In the genomic region with DNA sequence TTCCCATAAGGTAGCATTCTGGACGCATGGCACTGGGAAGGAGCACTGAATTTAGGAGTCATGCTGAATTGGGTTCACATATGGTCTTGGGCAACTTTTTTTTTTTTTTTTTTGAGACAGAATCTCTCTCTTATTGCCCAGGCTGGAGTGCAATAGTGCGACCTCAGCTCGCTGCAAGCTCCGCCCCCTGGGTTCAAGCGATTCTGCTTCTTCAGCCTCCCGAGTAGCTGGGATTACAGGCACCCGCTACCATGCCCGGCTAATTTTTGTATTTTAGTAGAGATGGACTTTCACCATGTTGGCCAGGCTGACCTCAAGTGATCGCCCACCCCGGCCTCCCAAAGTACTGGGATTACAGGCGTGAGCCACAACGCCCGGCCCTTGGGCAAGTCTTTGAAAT, we compare ENCODE assay signal across 15 cellular contexts. TPM values are rescaled to one million over a fixed set of nuclear protein-coding genes. Genes with fewer than 3 reads are reported as not detected.
DNase-seq lines count a peak whose midpoint lies in the region; ATAC-seq, FAIRE-seq and TF ChIP-seq lines count a peak whose summit lies in the region.
"Had no signal": no experiment of that assay in that cellular context is flagged by ENCODE, and none has a peak within 500 bp of the region (broad histone marks: within the 10 kb centered on the region; RNA-seq: fewer than 3 reads in every experiment).

No MANE protein-coding gene starts in this region.

- no peaks in the 10 kb centered on the region for H3K9me3 Mint-ChIP-seq in GM23338
- H3K9me3 Mint-ChIP-seq in natural killer cell treated with Interleukin-12 subunit alpha and Interleukin-12 subunit beta and Interleukin-15 and Interleukin-18, amount 100 ng/mL, for 72 hours = no peaks in the 10 kb centered on the region

- FAIRE-seq in endothelial cell of umbilical vein (lab: Jason Lieb, UNC) = no peak
- no peak for FAIRE-seq in GM19239 (lab: Jason Lieb, UNC)
- FAIRE-seq: colon, D721Med had no signal

- intact Hi-C loops in endothelial cell of umbilical vein (cut with micrococcal nuclease) = no loop called here
- intact Hi-C loops in spleen (cut with DNase I; ENCODE audit: low total_unique reads) = no loop called here

- H3K36me3 ChIP-seq in Karpas-422 (ENCODE audit: insufficient read depth, low read length) = no peaks in the 10 kb centered on the region
- no peaks in the 10 kb centered on the region for H3K36me3 ChIP-seq in endothelial cell of umbilical vein (ENCODE audit: control insufficient read depth in 2 of 2, extremely low read depth in 1 of 2, insufficient read depth in 2 of 2, low read length in 2 of 2)
- no peaks in the 10 kb centered on the region for H3K36me3 ChIP-seq in spleen
- no peaks in the 10 kb centered on the region for H3K36me3 ChIP-seq in GM23338 (ENCODE audit: insufficient read depth)
- H3K36me3 ChIP-seq: uterus had no signal

- peaks cover 6% of the 10 kb centered on the region for H3K36me3 Mint-ChIP-seq in GM23338 (ENCODE audit: low read depth)
- H3K36me3 Mint-ChIP-seq in natural killer cell treated with Interleukin-12 subunit alpha and Interleukin-12 subunit beta and Interleukin-15 and Interleukin-18, amount 100 ng/mL, for 72 hours = no peaks in the 10 kb centered on the region

- CTCF ChIA-PET in endothelial cell of umbilical vein (lab: Charles Lee) = interaction anchor here (0.6 to 2.0 kb wide), 9 partner anchors 11 to 469 kb away, joined by 3 to 13 read pairs (median 3); no protein-coding TSS in a partner anchor

- peaks cover 50% of the 10 kb centered on the region for H3K4me1 ChIP-seq in Karpas-422 (ENCODE audit: low read length)
- peaks cover 12% of the 10 kb centered on the region for H3K4me1 ChIP-seq in endothelial cell of umbilical vein (ENCODE audit: control insufficient read depth, extremely low read depth, insufficient read depth, low read length)
- peaks cover 45 to 96% (median 87%) of the 10 kb centered on the region in 6 donors for H3K4me1 ChIP-seq in spleen
- H3K4me1 ChIP-seq in GM23338 (ENCODE audit: insufficient read depth) = peaks cover 7% of the 10 kb centered on the region; the same call in 1 of the 2 replicates
- H3K4me1 ChIP-seq: uterus had no signal

- dilution Hi-C loops in endothelial cell of umbilical vein (cut with MboI; ENCODE audit: extremely low pct_ligation_motif_present, low sequenced_read_pairs) = no loop called here

- no peaks in the 10 kb centered on the region for H4K20me1 ChIP-seq in Karpas-422 (ENCODE audit: insufficient read depth, low read depth, low read length)
- H4K20me1 ChIP-seq in endothelial cell of umbilical vein (replicated peaks; ENCODE audit: control insufficient read depth, extremely low read depth, insufficient read depth, low read length) = no peaks in the 10 kb centered on the region
- H4K20me1 ChIP-seq in GM23338 (replicated peaks; ENCODE audit: insufficient read depth) = peaks cover 24% of the 10 kb centered on the region

- H3K9me1 ChIP-seq in endothelial cell of umbilical vein (replicated peaks; ENCODE audit: control insufficient read depth, extremely low read depth, insufficient read depth, low read length) = no peaks in the 10 kb centered on the region

- no TSS peak for BruUV-seq in endothelial cell of umbilical vein (replicated peaks; lab: Mats Ljungman, UMichigan)

- H3K27ac Mint-ChIP-seq in GM23338 = no peak overlapping the region
- H3K27ac Mint-ChIP-seq in natural killer cell treated with Interleukin-12 subunit alpha and Interleukin-12 subunit beta and Interleukin-15 and Interleukin-18, amount 100 ng/mL, for 72 hours = no peak overlapping the region

- H3K9ac ChIP-seq in Karpas-422 (ENCODE audit: low read length) = no peak overlapping the region
- H3K9ac ChIP-seq in endothelial cell of umbilical vein (replicated peaks; ENCODE audit: extremely low read depth, insufficient read depth, low read length) = peak overlapping the region; percentile 49

- H2AFZ ChIP-seq in Karpas-422 (ENCODE audit: low read length) (no peak overlapping the region), endothelial cell of umbilical vein (ENCODE audit: low read depth, low read length) (no peak overlapping the region), GM23338 (no peak overlapping the region)

- no peaks in the 10 kb centered on the region for H3F3A ChIP-seq in GM23338 (replicated peaks; ENCODE audit: low read depth)

- H3K4me2 ChIP-seq in Karpas-422 (ENCODE audit: low read depth, low read length, poor library complexity, severe bottlenecking) (peak overlapping the region; percentile 40), endothelial cell of umbilical vein (ENCODE audit: insufficient read depth, low read length) (peak overlapping the region; percentile 80), GM23338 (no peak overlapping the region)

- peaks cover 2% of the 10 kb centered on the region; the same call in 1 of the 3 replicates for H3K4me1 Mint-ChIP-seq in GM23338
- H3K4me1 Mint-ChIP-seq in natural killer cell treated with Interleukin-12 subunit alpha and Interleukin-12 subunit beta and Interleukin-15 and Interleukin-18, amount 100 ng/mL, for 72 hours (ENCODE audit: low read depth in 2 of 2) = peaks cover 40 to 45% of the 10 kb centered on the region in 2 donors

- H3K79me2 ChIP-seq in Karpas-422 (ENCODE audit: low read length) = peaks cover 95% of the 10 kb centered on the region
- H3K79me2 ChIP-seq in endothelial cell of umbilical vein (ENCODE audit: control insufficient read depth, insufficient read depth, low read length) = peaks cover 58% of the 10 kb centered on the region
- H3K79me2 ChIP-seq in GM23338 (replicated peaks; ENCODE audit: insufficient read depth) = peaks cover 97% of the 10 kb centered on the region

- H3K27me3 ChIP-seq in Karpas-422 (ENCODE audit: low read length) (no peaks in the 10 kb centered on the region), endothelial cell of umbilical vein (ENCODE audit: control insufficient read depth in 2 of 2, insufficient read depth in 2 of 2, low read length in 2 of 2) (no peaks in the 10 kb centered on the region), spleen (replicated peaks in 1 of 7) (no peaks in the 10 kb centered on the region), GM23338 (ENCODE audit: insufficient read depth) (no peaks in the 10 kb centered on the region)
- H3K27me3 ChIP-seq: uterus had no signal

- H3K4me3 ChIP-seq in Karpas-422 (ENCODE audit: low read length) = no peak overlapping the region
- no peak overlapping the region for H3K4me3 ChIP-seq in endothelial cell of umbilical vein (replicated peaks in 1 of 3; ENCODE audit: insufficient read depth in 1 of 3, low read depth in 1 of 3, low read length in 3 of 3)
- H3K4me3 ChIP-seq in spleen = peak overlapping the region in 1 of 8 donors; percentile 39
- H3K4me3 ChIP-seq in GM23338 = no peak overlapping the region
- H3K4me3 ChIP-seq: uterus had no signal

- H3K27me3 Mint-ChIP-seq in GM23338 (ENCODE audit: insufficient read depth, low read depth, poor library complexity) = no peaks in the 10 kb centered on the region
- no peaks in the 10 kb centered on the region for H3K27me3 Mint-ChIP-seq in natural killer cell treated with Interleukin-12 subunit alpha and Interleukin-12 subunit beta and Interleukin-15 and Interleukin-18, amount 100 ng/mL, for 72 hours

- POLR2A ChIA-PET in endothelial cell of umbilical vein (lab: Charles Lee) = interaction anchor here (0.6 kb wide), 1 partner anchor 675 kb away, joined by 3 read pairs; no protein-coding TSS in a partner anchor

- H3K27ac ChIP-seq in Karpas-422 (ENCODE audit: low read length) (peak overlapping the region; percentile 54), endothelial cell of umbilical vein (ENCODE audit: insufficient read depth, low read depth, low read length) (peak overlapping the region; percentile 92), spleen (peak overlapping the region; percentile 51 to 92 (median 88)), GM23338 (ENCODE audit: low read depth) (no peak overlapping the region)
- H3K27ac ChIP-seq: uterus had no signal

- no peak for ATAC-seq in GM23338
- ATAC-seq in natural killer cell treated with Interleukin-12 subunit alpha and Interleukin-12 subunit beta and Interleukin-15 and Interleukin-18, amount 100 ng/mL, for 72 hours = no peak

- no peak overlapping the region for H3K4me3 Mint-ChIP-seq in GM23338
- H3K4me3 Mint-ChIP-seq in natural killer cell treated with Interleukin-12 subunit alpha and Interleukin-12 subunit beta and Interleukin-15 and Interleukin-18, amount 100 ng/mL, for 72 hours = no peak overlapping the region

- TF ChIP-seq CTCF in endothelial cell of umbilical vein (IDR thresholded peaks at IDR 0.05; ENCODE audit: extremely low read depth in 1 of 2, insufficient read depth in 1 of 2, low read depth in 1 of 2, low read length in 2 of 2) = no peak
- no peak for TF ChIP-seq CTCF in spleen (IDR thresholded peaks at IDR 0.05 in 8 of 11, conservative IDR thresholded peaks at IDR 0.05 in 3 of 11)
- no peak for TF ChIP-seq CTCF in GM23338 (conservative IDR thresholded peaks at IDR 0.05; ENCODE audit: low read depth in 2 of 2)

- DNase-seq in activated CD8-positive, alpha-beta memory T cell treated with anti-CD3 and anti-CD28 coated beads, Interleukin-2, amount 50 U/mL, for 48 hours = peak; percentile 45
- no peak for DNase-seq in activated CD8-positive, alpha-beta memory T cell treated with anti-CD3 and anti-CD28 coated beads, Interleukin-2, amount 50 U/mL, for 4 hours
- DNase-seq in Karpas-422 (no peak), endothelial cell of umbilical vein (ENCODE audit: low read depth, low spot score) (no peak), spleen (peak; percentile 81), GM23338 (ENCODE audit: low spot score) (no peak), GM19239 (ENCODE audit: insufficient read length, low spot score) (no peak)
- DNase-seq in natural killer cell treated with Interleukin-12 subunit alpha and Interleukin-12 subunit beta and Interleukin-15 and Interleukin-18, amount 100 ng/mL, for 72 hours (ENCODE audit: low spot score) = no peak
- DNase-seq: activated CD8-positive, alpha-beta memory T cell treated with anti-CD3 and anti-CD28 coated beads for 24 hours; activated effector memory CD4-positive, alpha-beta T cell treated with Interleukin-2 at 50 U/mL for 16 hours; amygdala; NCI-H146; uterus had no signal

- TF ChIP-seq POLR2A in endothelial cell of umbilical vein (IDR thresholded peaks at IDR 0.05; ENCODE audit: low read depth, low read length) (no peak), spleen (IDR thresholded peaks at IDR 0.05) (no peak)

- WGBS in spleen, 5 donors = 71 to 85% (median 78%) methylated on average over 13 of the region's 13 CpGs

- H3K9me3 ChIP-seq in Karpas-422 (ENCODE audit: low read length) (no peaks in the 10 kb centered on the region), endothelial cell of umbilical vein (replicated peaks; ENCODE audit: control insufficient read depth, insufficient read depth, low read length) (no peaks in the 10 kb centered on the region), spleen (no peaks in the 10 kb centered on the region)
- H3K9me3 ChIP-seq: uterus had no signal

- H3K9me2 ChIP-seq in Karpas-422 (replicated peaks; ENCODE audit: insufficient read depth, low read length) (no peaks in the 10 kb centered on the region), GM23338 (ENCODE audit: insufficient read depth) (peaks cover 5% of the 10 kb centered on the region; the same call in 1 of the 2 replicates)

RNA-seq across cellular contexts. Expression of a gene that starts 13.3 kb away (rescaled TPM):
- total RNA-seq in Karpas-422 (2014; rRNA removed; shearing (Covaris generic); ENCODE audit: low replicate concordance) = 31.2 and 37.5 TPM in 2 replicates
- total RNA-seq in endothelial cell of umbilical vein (27.7 and 28.0 TPM in 2 replicates), spleen (10 to 100 TPM; 46.2 to 96.4 (median 77.7) TPM)
- polyA plus RNA-seq in endothelial cell of umbilical vein (11.2 and 14.5 TPM in 2 replicates), spleen (10 to 100 TPM in 1 of 3 donors, 1 to 10 TPM in 2; 5.6 to 10.5 (median 7.0) TPM), GM23338 (2016; fragmentation: Nextera tagmentation; extraction: Ambion mirVana) (8.0 and 8.9 TPM in 2 replicates)
- 11.5 and 11.6 TPM in 2 replicates for polyA plus RNA-seq in endothelial cell of umbilical vein (2011; cell fraction: cytosol; rRNA removed)
- polyA plus RNA-seq in endothelial cell of umbilical vein (2011; cell fraction: nucleus; rRNA removed) = 25.7 and 28.2 TPM in 2 replicates
- 21.3 and 22.1 TPM in 2 replicates for polyA plus RNA-seq in endothelial cell of umbilical vein (2012)
- 75.7 and 78.9 TPM in 2 replicates for polyA minus RNA-seq in endothelial cell of umbilical vein
- polyA minus RNA-seq in endothelial cell of umbilical vein (2011; cell fraction: cytosol; rRNA and poly(A)+ RNA removed) = 24.3 TPM
- 33.4 and 47.8 TPM in 2 replicates for polyA minus RNA-seq in endothelial cell of umbilical vein (2011; cell fraction: nucleus; rRNA and poly(A)+ RNA removed)
- total RNA-seq in GM23338 (2014; rRNA removed; shearing (Covaris generic)) = 35.0 and 36.4 TPM in 2 replicates
- total RNA-seq in natural killer cell treated with Interleukin-12 subunit alpha and Interleukin-12 subunit beta and Interleukin-15 and Interleukin-18, amount 100 ng/mL, for 72 hours = 10 to 100 TPM; 30.8 to 34.3 TPM

Comparison
In these comparisons a context has a peak if more than half of its experiments do, and no peak if none do; other contexts are left out.
1. DNase-seq: peak in activated CD8-positive, alpha-beta memory T cell treated with anti-CD3 and anti-CD28 coated beads, Interleukin-2, amount 50 U/mL, for 48 hours (single experiment) and spleen (single experiment); none in activated CD8-positive, alpha-beta memory T cell treated with anti-CD3 and anti-CD28 coated beads, Interleukin-2, amount 50 U/mL, for 4 hours (single experiment), Karpas-422 (single experiment), endothelial cell of umbilical vein (single experiment), GM23338 (single experiment), GM19239 (single experiment) and natural killer cell treated with Interleukin-12 subunit alpha and Interleukin-12 subunit beta and Interleukin-15 and Interleukin-18, amount 100 ng/mL, for 72 hours (single experiment).